8 cellular contexts compared by ENCODE assay signal in genomic region chr16:48526058-48526957, GRCh38.
DNase-seq lines count a peak whose midpoint lies in the region; ATAC-seq and TF ChIP-seq lines count a peak whose summit lies in the region.

No MANE protein-coding gene starts in this region.

- POLR2A ChIA-PET in CD8-positive, alpha-beta memory T cell (lab: Charles Lee) = no interaction called here

- TF ChIP-seq CTCF in astrocyte of the cerebellum (IDR thresholded peaks at IDR 0.05; ENCODE audit: low read depth, low read length, missing control alignments) = peak; percentile 19

- H3K4me3 Mint-ChIP-seq in CD8-positive, alpha-beta memory T cell = no peak overlapping the region

- H3K79me1 ChIP-seq in trophoblast cell (ENCODE audit: low read length) = no peaks in the 10 kb centered on the region

- DNase-seq in COR-L47 (lab: John Stamatoyannopoulos, UW) (peak; percentile 42), NCI-H1105 treated with DMSO at 0.1 percent for 48 hours (lab: John Stamatoyannopoulos, UW) (peak; percentile 17), astrocyte of the cerebellum (ENCODE audit: low read depth) (no peak), trophoblast cell (peak; percentile 73 to 81), SW 1271 (lab: John Stamatoyannopoulos, UW) (no peak)
- no peak for DNase-seq in CD8-positive, alpha-beta memory T cell

- no peaks in the 10 kb centered on the region for H3K36me3 ChIP-seq in trophoblast cell (ENCODE audit: control insufficient read depth in 1 of 2, insufficient read depth in 2 of 2, low read length in 2 of 2)
- no peaks in the 10 kb centered on the region for H3K36me3 ChIP-seq in CD8-positive, alpha-beta memory T cell (ENCODE audit: insufficient read depth, low read length)

- no peak overlapping the region for H3K23ac ChIP-seq in trophoblast cell (ENCODE audit: low read length)

- H3K4me2 ChIP-seq in trophoblast cell (ENCODE audit: low read length) = no peak overlapping the region

- WGBS in trophoblast cell (ENCODE audit: extremely low coverage, insufficient coverage, insufficient read length) = no CpG with 5 or more reads among the region's 12 CpGs

- peak; percentile 80 for ATAC-seq in GM19351 (IDR thresholded peaks at IDR 0.05; ENCODE audit: unreplicated experiment)
- no peak for ATAC-seq in GM21825 (IDR thresholded peaks at IDR 0.05; ENCODE audit: unreplicated experiment)

- no peaks in the 10 kb centered on the region for H3K79me2 ChIP-seq in trophoblast cell (ENCODE audit: control insufficient read depth, insufficient read depth, low read length, poor library complexity)

- CTCF ChIA-PET in CD8-positive, alpha-beta memory T cell (lab: Charles Lee) = interaction anchor here (0.8 to 7.1 kb wide), 2 partner anchors 97 to 176 kb away, joined by 3 to 31 read pairs; no protein-coding TSS in a partner anchor

- H2BK120ac ChIP-seq in trophoblast cell (ENCODE audit: insufficient read depth, low read length, poor library complexity) = peak overlapping the region; percentile 12

- H3K4me1 Mint-ChIP-seq in CD8-positive, alpha-beta memory T cell = no peaks in the 10 kb centered on the region

- no peak overlapping the region for H2AFZ ChIP-seq in trophoblast cell (ENCODE audit: insufficient read depth, low read length, poor library complexity)

- H3K27ac ChIP-seq in trophoblast cell (ENCODE audit: low read depth, low read length) = no peak overlapping the region
- no peak overlapping the region for H3K27ac ChIP-seq in CD8-positive, alpha-beta memory T cell (ENCODE audit: low read depth, low read length)

- H3K27me3 ChIP-seq in trophoblast cell (ENCODE audit: insufficient read depth, low read length) = no peaks in the 10 kb centered on the region
- H3K27me3 ChIP-seq in CD8-positive, alpha-beta memory T cell (ENCODE audit: insufficient read depth, low read length, poor library complexity, severe bottlenecking) = no peaks in the 10 kb centered on the region

- no peak overlapping the region for H3K9ac ChIP-seq in trophoblast cell (ENCODE audit: low read length)

- H4K8ac ChIP-seq in trophoblast cell (ENCODE audit: low read depth, low read length) = no peak overlapping the region

- H3K27me3 Mint-ChIP-seq in CD8-positive, alpha-beta memory T cell = no peaks in the 10 kb centered on the region

- peak overlapping the region; percentile 44 for H2AK5ac ChIP-seq in trophoblast cell (ENCODE audit: low read length)

- no peak overlapping the region for H3K18ac ChIP-seq in trophoblast cell (ENCODE audit: low read length)

- no peak overlapping the region for H2BK5ac ChIP-seq in trophoblast cell (ENCODE audit: low read depth, low read length, poor library complexity)

- H3K9me3 ChIP-seq in trophoblast cell (ENCODE audit: insufficient read depth, low read depth, low read length) = peaks cover 2% of the 10 kb centered on the region
- H3K9me3 ChIP-seq in CD8-positive, alpha-beta memory T cell (ENCODE audit: low read length) = no peaks in the 10 kb centered on the region

- no peak overlapping the region for H3K4ac ChIP-seq in trophoblast cell (ENCODE audit: low read depth, low read length)

- H3K4me1 ChIP-seq in trophoblast cell (ENCODE audit: control insufficient read depth in 1 of 2, insufficient read depth in 2 of 2, low read length in 2 of 2) = peaks cover 2 to 4% of the 10 kb centered on the region in 2 experiments
- no peaks in the 10 kb centered on the region for H3K4me1 ChIP-seq in CD8-positive, alpha-beta memory T cell (ENCODE audit: insufficient read depth, low read length)

- in situ Hi-C loops in astrocyte of the cerebellum (cut with HindIII; ENCODE audit: low sequenced_read_pairs) = no loop called here

- H2BK12ac ChIP-seq in trophoblast cell (ENCODE audit: low read length) = no peak overlapping the region

- no peaks in the 10 kb centered on the region for H3K36me3 Mint-ChIP-seq in CD8-positive, alpha-beta memory T cell

- peaks cover 0 to 4% (median 0%) of the 10 kb centered on the region in 5 donors for H3K9me3 Mint-ChIP-seq in CD8-positive, alpha-beta memory T cell

- no peak overlapping the region for H3K4me3 ChIP-seq in astrocyte of the cerebellum (ENCODE audit: low read depth, low read length)
- H3K4me3 ChIP-seq in trophoblast cell (ENCODE audit: low read depth, low read length) = no peak overlapping the region
- H3K4me3 ChIP-seq in CD8-positive, alpha-beta memory T cell (ENCODE audit: low read length) = no peak overlapping the region

- H3K27ac Mint-ChIP-seq in CD8-positive, alpha-beta memory T cell = peak overlapping the region in 1 of 8 donors; percentile 10

- peak overlapping the region; percentile 55 for H4K91ac ChIP-seq in trophoblast cell (ENCODE audit: low read depth, low read length)

- H3K14ac ChIP-seq in trophoblast cell (ENCODE audit: low read length) = no peak overlapping the region

- no peak overlapping the region for H4K12ac ChIP-seq in trophoblast cell (ENCODE audit: low read depth, low read length)

Comparison
In these comparisons a context has a peak if more than half of its experiments do, and no peak if none do; other contexts are left out.
1. DNase-seq: peak in COR-L47 (single experiment), NCI-H1105 treated with DMSO at 0.1 percent for 48 hours (single experiment) and trophoblast cell (2 of 2); none in astrocyte of the cerebellum (single experiment), CD8-positive, alpha-beta memory T cell (0 of 5) and SW 1271 (0 of 2).